ENCODE assay signal across 1 cellular context in the genomic region with DNA sequence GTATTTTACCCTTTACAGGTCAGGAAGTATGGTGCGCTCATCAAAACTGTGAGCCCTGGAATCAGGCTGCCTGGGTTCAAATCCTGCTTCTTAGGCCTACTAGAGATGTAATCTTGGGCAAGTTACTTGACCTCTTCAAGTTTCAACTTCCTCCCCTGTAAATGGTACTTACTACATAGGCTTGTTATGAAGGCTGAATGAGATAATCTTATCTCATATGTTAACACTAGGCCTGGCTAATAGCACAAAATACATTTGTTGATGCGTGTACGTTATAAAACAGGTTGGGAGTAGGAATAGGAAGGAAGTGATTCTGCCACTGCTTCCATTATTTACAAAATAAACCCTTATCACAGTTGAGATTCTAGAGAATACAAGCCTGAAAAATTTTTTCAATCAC.
TF ChIP-seq lines count a peak whose summit lies in the region.

No MANE protein-coding gene starts in this region.

TF ChIP-seq in IMR-90, 13 proteins besides CTCF, POLR2A, EP300 and RAD21 (continued from another document):
- TF ChIP-seq MAZ (IDR thresholded peaks at IDR 0.05; ENCODE audit: borderline replicate concordance, low read depth, low read length), result no peak
- TF ChIP-seq CHD1 (IDR thresholded peaks at IDR 0.05; ENCODE audit: low read depth, low read length), result no peak
- no peak for TF ChIP-seq ELK1 (IDR thresholded peaks at IDR 0.05; ENCODE audit: borderline replicate concordance, low read depth, low read length)
- no peak for TF ChIP-seq SMC3 (IDR thresholded peaks at IDR 0.05; ENCODE audit: low read depth, low read length)
- no peak for TF ChIP-seq CEBPB (IDR thresholded peaks at IDR 0.05; ENCODE audit: low read depth, low read length)
- no peak for TF ChIP-seq MXI1 (IDR thresholded peaks at IDR 0.05; ENCODE audit: borderline replicate concordance, low read depth, low read length)
